Comparison of ENCODE assay signal across 10 cellular contexts in the genomic region with DNA sequence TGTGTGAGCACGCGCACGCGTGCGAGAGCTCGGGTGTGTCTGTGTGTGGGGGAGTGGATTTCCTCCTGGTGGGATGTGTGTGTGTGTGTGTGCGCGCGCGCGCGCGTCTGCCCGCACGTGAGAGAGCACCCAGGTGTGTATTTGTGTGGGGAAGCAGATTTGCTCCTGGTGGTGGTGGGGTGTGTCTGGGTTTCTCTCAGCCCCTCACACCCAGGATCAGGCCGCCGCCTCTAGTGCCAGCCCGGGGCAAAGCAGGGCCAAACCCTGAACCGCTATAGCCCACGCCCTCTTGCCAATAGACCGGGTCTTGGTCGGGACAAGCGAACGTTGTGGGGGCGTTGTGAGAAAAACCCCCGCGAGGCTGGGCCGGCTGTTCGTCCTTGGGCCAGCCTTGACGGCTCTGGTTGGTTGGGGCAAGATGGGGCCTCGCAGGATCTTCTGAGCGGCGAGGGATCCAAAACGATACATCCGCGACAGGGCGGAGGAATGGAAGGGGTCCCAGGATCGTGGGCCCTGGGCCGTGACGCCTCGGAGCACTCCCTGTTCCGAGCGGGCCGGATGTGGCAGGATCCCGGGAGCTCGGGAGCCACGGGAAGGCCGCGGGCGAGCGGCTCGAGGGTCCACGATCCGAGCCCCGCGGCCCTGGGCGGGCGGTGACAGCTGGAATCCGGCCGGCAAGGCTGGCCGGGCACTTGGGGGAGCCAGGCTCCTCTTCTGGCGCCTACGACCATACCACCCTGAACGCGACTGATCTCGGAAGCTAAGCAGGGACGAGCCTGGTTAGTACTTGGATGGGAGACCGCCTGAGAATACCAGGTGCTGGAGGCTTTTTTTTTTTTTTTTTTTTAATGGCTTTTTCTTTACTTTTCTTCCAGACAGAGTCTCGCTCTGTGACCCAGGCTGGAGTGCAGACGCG.
A peak's percentile ranks its signal among the peaks of the same experiment; 100 is the strongest.
DNase-seq lines count a peak whose midpoint lies in the region; ATAC-seq and TF ChIP-seq lines count a peak whose summit lies in the region.
"Had no signal": no experiment of that assay in that cellular context is flagged by ENCODE, and none has a peak within 500 bp of the region (broad histone marks: within the 10 kb centered on the region; RNA-seq: fewer than 3 reads in every experiment).

No MANE protein-coding gene starts in this region.

- CTCF ChIA-PET in WTC11 (lab: Charles Lee): no interaction called here

- H3K4me1 Mint-ChIP-seq in WTC11 (no peaks in the 10 kb centered on the region), osteocyte (ENCODE audit: unreplicated experiment) (no peaks in the 10 kb centered on the region)
- H3K4me1 Mint-ChIP-seq: activated CD8-positive, alpha-beta memory T cell treated with anti-CD3 and anti-CD28 coated beads, Interleukin-2, amount 10 ng/mL, durations not matched to agents 7 days and 5 days; nephron had no signal

- DNase-seq in BE2C (peak; percentile 46), EL (peak; percentile 10), WTC11 (ENCODE audit: low spot score) (peak; percentile 31), iris pigment epithelial cell (ENCODE audit: low read depth) (peak; percentile 8), NCI-H2107 treated with DMSO at 0.1 percent for 48 hours (lab: John Stamatoyannopoulos, UW; ENCODE audit: unreplicated experiment) (no peak), osteocyte (ENCODE audit: extremely low spot score, unreplicated experiment) (no peak), NCI-H146 (lab: John Stamatoyannopoulos, UW) (no peak), MV-4-11 (lab: John Stamatoyannopoulos, UW) (no peak)
- DNase-seq: activated CD8-positive, alpha-beta memory T cell treated with anti-CD3 and anti-CD28 coated beads, Interleukin-2, amount 10 ng/mL, durations not matched to agents 7 days and 5 days had no signal

- no peaks in the 10 kb centered on the region for H3K36me3 ChIP-seq in BE2C

- ATAC-seq in WTC11: peak; percentile 36; the same call in 1 of the 2 replicates
- ATAC-seq: activated CD8-positive, alpha-beta memory T cell treated with anti-CD3 and anti-CD28 coated beads, Interleukin-2, amount 10 ng/mL, durations not matched to agents 7 days and 5 days had no signal

- TF ChIP-seq CTCF in BE2C (IDR thresholded peaks at IDR 0.05; ENCODE audit: low read depth, low read length) (no peak; the same call in 1 of the 2 replicates), WTC11 (IDR thresholded peaks at IDR 0.05) (no peak), osteocyte (IDR thresholded peaks at IDR 0.05) (no peak)

- peaks cover 59% of the 10 kb centered on the region for H3K27me3 Mint-ChIP-seq in WTC11 (ENCODE audit: low read depth)
- H3K27me3 Mint-ChIP-seq in osteocyte (ENCODE audit: unreplicated experiment): no peaks in the 10 kb centered on the region
- H3K27me3 Mint-ChIP-seq: activated CD8-positive, alpha-beta memory T cell treated with anti-CD3 and anti-CD28 coated beads, Interleukin-2, amount 10 ng/mL, durations not matched to agents 7 days and 5 days had no signal

- H3K27ac Mint-ChIP-seq in WTC11 (no peak overlapping the region), osteocyte (ENCODE audit: unreplicated experiment) (no peak overlapping the region)
- H3K27ac Mint-ChIP-seq: activated CD8-positive, alpha-beta memory T cell treated with anti-CD3 and anti-CD28 coated beads, Interleukin-2, amount 10 ng/mL, durations not matched to agents 7 days and 5 days; nephron had no signal

- H3K9me3 ChIP-seq in BE2C: no peaks in the 10 kb centered on the region; the same call in 1 of the 2 replicates

- H3K27me3 ChIP-seq in BE2C: peaks cover 8% of the 10 kb centered on the region

- H3K4me1 ChIP-seq in BE2C: no peaks in the 10 kb centered on the region

- POLR2A ChIA-PET in WTC11 (lab: Charles Lee): no interaction called here

- no peaks in the 10 kb centered on the region for H3K9me3 Mint-ChIP-seq in WTC11
- no peaks in the 10 kb centered on the region for H3K9me3 Mint-ChIP-seq in osteocyte (ENCODE audit: unreplicated experiment)

- no peaks in the 10 kb centered on the region for H3K36me3 Mint-ChIP-seq in WTC11
- H3K36me3 Mint-ChIP-seq in osteocyte (ENCODE audit: unreplicated experiment): no peaks in the 10 kb centered on the region
- H3K36me3 Mint-ChIP-seq: activated CD8-positive, alpha-beta memory T cell treated with anti-CD3 and anti-CD28 coated beads, Interleukin-2, amount 10 ng/mL, durations not matched to agents 7 days and 5 days had no signal

- H3K4me3 ChIP-seq in BE2C (ENCODE audit: low read depth, low read length): peak overlapping the region; percentile 49

- no peak overlapping the region for H3K4me3 Mint-ChIP-seq in WTC11
- no peak overlapping the region for H3K4me3 Mint-ChIP-seq in osteocyte (ENCODE audit: unreplicated experiment)
- H3K4me3 Mint-ChIP-seq: activated CD8-positive, alpha-beta memory T cell treated with anti-CD3 and anti-CD28 coated beads, Interleukin-2, amount 10 ng/mL, durations not matched to agents 7 days and 5 days had no signal

TF ChIP-seq in WTC11, 78 proteins besides CTCF, POLR2A, EP300 and RAD21 (continues in another document):
- TF ChIP-seq, protein P1, sequence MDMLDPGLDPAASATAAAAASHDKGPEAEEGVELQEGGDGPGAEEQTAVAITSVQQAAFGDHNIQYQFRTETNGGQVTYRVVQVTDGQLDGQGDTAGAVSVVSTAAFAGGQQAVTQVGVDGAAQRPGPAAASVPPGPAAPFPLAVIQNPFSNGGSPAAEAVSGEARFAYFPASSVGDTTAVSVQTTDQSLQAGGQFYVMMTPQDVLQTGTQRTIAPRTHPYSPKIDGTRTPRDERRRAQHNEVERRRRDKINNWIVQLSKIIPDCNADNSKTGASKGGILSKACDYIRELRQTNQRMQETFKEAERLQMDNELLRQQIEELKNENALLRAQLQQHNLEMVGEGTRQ (CRISPR knock-in tag; IDR thresholded peaks at IDR 0.05): no peak
- TF ChIP-seq, protein P2, sequence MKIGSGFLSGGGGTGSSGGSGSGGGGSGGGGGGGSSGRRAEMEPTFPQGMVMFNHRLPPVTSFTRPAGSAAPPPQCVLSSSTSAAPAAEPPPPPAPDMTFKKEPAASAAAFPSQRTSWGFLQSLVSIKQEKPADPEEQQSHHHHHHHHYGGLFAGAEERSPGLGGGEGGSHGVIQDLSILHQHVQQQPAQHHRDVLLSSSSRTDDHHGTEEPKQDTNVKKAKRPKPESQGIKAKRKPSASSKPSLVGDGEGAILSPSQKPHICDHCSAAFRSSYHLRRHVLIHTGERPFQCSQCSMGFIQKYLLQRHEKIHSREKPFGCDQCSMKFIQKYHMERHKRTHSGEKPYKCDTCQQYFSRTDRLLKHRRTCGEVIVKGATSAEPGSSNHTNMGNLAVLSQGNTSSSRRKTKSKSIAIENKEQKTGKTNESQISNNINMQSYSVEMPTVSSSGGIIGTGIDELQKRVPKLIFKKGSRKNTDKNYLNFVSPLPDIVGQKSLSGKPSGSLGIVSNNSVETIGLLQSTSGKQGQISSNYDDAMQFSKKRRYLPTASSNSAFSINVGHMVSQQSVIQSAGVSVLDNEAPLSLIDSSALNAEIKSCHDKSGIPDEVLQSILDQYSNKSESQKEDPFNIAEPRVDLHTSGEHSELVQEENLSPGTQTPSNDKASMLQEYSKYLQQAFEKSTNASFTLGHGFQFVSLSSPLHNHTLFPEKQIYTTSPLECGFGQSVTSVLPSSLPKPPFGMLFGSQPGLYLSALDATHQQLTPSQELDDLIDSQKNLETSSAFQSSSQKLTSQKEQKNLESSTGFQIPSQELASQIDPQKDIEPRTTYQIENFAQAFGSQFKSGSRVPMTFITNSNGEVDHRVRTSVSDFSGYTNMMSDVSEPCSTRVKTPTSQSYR (CRISPR knock-in tag; IDR thresholded peaks at IDR 0.05): no peak
- no peak for TF ChIP-seq ZNF396 (CRISPR knock-in tag; IDR thresholded peaks at IDR 0.05; ENCODE audit: borderline replicate concordance)
- TF ChIP-seq ELF4 (CRISPR knock-in tag; IDR thresholded peaks at IDR 0.05; ENCODE audit: low read depth): no peak
- no peak for TF ChIP-seq CREM (CRISPR knock-in tag; IDR thresholded peaks at IDR 0.05)
- TF ChIP-seq, protein P3, sequence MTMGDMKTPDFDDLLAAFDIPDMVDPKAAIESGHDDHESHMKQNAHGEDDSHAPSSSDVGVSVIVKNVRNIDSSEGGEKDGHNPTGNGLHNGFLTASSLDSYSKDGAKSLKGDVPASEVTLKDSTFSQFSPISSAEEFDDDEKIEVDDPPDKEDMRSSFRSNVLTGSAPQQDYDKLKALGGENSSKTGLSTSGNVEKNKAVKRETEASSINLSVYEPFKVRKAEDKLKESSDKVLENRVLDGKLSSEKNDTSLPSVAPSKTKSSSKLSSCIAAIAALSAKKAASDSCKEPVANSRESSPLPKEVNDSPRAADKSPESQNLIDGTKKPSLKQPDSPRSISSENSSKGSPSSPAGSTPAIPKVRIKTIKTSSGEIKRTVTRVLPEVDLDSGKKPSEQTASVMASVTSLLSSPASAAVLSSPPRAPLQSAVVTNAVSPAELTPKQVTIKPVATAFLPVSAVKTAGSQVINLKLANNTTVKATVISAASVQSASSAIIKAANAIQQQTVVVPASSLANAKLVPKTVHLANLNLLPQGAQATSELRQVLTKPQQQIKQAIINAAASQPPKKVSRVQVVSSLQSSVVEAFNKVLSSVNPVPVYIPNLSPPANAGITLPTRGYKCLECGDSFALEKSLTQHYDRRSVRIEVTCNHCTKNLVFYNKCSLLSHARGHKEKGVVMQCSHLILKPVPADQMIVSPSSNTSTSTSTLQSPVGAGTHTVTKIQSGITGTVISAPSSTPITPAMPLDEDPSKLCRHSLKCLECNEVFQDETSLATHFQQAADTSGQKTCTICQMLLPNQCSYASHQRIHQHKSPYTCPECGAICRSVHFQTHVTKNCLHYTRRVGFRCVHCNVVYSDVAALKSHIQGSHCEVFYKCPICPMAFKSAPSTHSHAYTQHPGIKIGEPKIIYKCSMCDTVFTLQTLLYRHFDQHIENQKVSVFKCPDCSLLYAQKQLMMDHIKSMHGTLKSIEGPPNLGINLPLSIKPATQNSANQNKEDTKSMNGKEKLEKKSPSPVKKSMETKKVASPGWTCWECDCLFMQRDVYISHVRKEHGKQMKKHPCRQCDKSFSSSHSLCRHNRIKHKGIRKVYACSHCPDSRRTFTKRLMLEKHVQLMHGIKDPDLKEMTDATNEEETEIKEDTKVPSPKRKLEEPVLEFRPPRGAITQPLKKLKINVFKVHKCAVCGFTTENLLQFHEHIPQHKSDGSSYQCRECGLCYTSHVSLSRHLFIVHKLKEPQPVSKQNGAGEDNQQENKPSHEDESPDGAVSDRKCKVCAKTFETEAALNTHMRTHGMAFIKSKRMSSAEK (CRISPR knock-in tag; IDR thresholded peaks at IDR 0.05; ENCODE audit: borderline replicate concordance): no peak
- TF ChIP-seq, protein P4, sequence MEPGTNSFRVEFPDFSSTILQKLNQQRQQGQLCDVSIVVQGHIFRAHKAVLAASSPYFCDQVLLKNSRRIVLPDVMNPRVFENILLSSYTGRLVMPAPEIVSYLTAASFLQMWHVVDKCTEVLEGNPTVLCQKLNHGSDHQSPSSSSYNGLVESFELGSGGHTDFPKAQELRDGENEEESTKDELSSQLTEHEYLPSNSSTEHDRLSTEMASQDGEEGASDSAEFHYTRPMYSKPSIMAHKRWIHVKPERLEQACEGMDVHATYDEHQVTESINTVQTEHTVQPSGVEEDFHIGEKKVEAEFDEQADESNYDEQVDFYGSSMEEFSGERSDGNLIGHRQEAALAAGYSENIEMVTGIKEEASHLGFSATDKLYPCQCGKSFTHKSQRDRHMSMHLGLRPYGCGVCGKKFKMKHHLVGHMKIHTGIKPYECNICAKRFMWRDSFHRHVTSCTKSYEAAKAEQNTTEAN (CRISPR knock-in tag; IDR thresholded peaks at IDR 0.05): no peak
- TF ChIP-seq ZNF121 (CRISPR knock-in tag; IDR thresholded peaks at IDR 0.05): no peak

Comparison
In these comparisons a context has a peak if more than half of its experiments do, and no peak if none do; other contexts are left out.
1. DNase-seq: peak in BE2C (single experiment), EL (single experiment), WTC11 (single experiment) and iris pigment epithelial cell (single experiment); none in NCI-H2107 treated with DMSO at 0.1 percent for 48 hours (single experiment), osteocyte (single experiment), NCI-H146 (single experiment) and MV-4-11 (single experiment).